In genomic region chr6:36478051-36478526, GRCh38 we compare ENCODE assay signal across 21 cellular contexts. TPM values are rescaled to one million over a fixed set of nuclear protein-coding genes. Genes with fewer than 3 reads are reported as not detected.
DNase-seq lines count a peak whose midpoint lies in the region; ATAC-seq and TF ChIP-seq lines count a peak whose summit lies in the region.
"Had no signal": no experiment of that assay in that cellular context is flagged by ENCODE, and none has a peak within 500 bp of the region (broad histone marks: within the 10 kb centered on the region; RNA-seq: fewer than 3 reads in every experiment).

No MANE protein-coding gene starts in this region.

- no peaks in the 10 kb centered on the region for H3K27me3 Mint-ChIP-seq in stimulated activated naive B cell treated with anti-CD40 and anti-IgM and Interleukin-4, amounts not matched to agents 10 μg/mL and 1 μg/mL and 100 μg/mL, for 72 hours
- H3K27me3 Mint-ChIP-seq: activated CD4-positive, alpha-beta T cell treated with anti-CD3 and anti-CD28 coated beads, Interleukin-2, amount 10 ng/mL, durations not matched to agents 7 days and 5 days had no signal

- H3K27me3 ChIP-seq in cardiac muscle cell, result no peaks in the 10 kb centered on the region
- H3K27me3 ChIP-seq: esophagus squamous epithelium, upper lobe of right lung had no signal

- peaks cover 0 to 4% of the 10 kb centered on the region in 2 donors for H3K4me1 Mint-ChIP-seq in stimulated activated naive B cell treated with anti-CD40 and anti-IgM and Interleukin-4, amounts not matched to agents 10 μg/mL and 1 μg/mL and 100 μg/mL, for 72 hours

- no peaks in the 10 kb centered on the region for H3K9me3 Mint-ChIP-seq in stimulated activated naive B cell treated with anti-CD40 and anti-IgM and Interleukin-4, amounts not matched to agents 10 μg/mL and 1 μg/mL and 100 μg/mL, for 72 hours
- H3K9me3 Mint-ChIP-seq: activated CD4-positive, alpha-beta T cell treated with anti-CD3 and anti-CD28 coated beads, Interleukin-2, amount 10 ng/mL, durations not matched to agents 7 days and 5 days had no signal

- peak overlapping the region; percentile 38 for H3K27ac ChIP-seq in cardiac muscle cell
- H3K27ac ChIP-seq: esophagus squamous epithelium, left ventricle myocardium inferior, upper lobe of right lung had no signal

- peaks cover 12% of the 10 kb centered on the region for H3K36me3 ChIP-seq in cardiac muscle cell

- peak in 1 of 2 donors; percentile 9 for DNase-seq in cardiac muscle cell (ENCODE audit: low read depth in 1 of 2, low spot score in 1 of 2)
- no peak for DNase-seq in Right ventricle myocardium superior
- peak; percentile 42 for DNase-seq in NB4 (ENCODE audit: low read depth)
- DNase-seq in amniotic epithelial cell (ENCODE audit: low read depth), result peak; percentile 82
- DNase-seq in stimulated activated naive B cell treated with anti-CD40 and anti-IgM and Interleukin-4, amounts not matched to agents 10 μg/mL and 1 μg/mL and 100 μg/mL, for 72 hours, result no peak
- DNase-seq in D341Med (ENCODE audit: low spot score), result no peak
- no peak for DNase-seq in AG20443 (ENCODE audit: low spot score)
- DNase-seq: activated CD4-positive, alpha-beta T cell treated with anti-CD3 and anti-CD28 coated beads, Interleukin-2, amount 10 ng/mL, durations not matched to agents 7 days and 5 days; activated T-cell treated with anti-CD3 and anti-CD28 coated beads, Interleukin-2, amount 50 U/mL, for 1 hour; Caco-2; esophagus squamous epithelium; left ventricle myocardium inferior; NCI-H1417 treated with DMSO at 0.1 percent for 48 hours; NCI-H526 treated with DMSO at 0.1 percent for 48 hours; right cardiac atrium; SK-N-SH; upper lobe of right lung had no signal

- ATAC-seq in Right ventricle myocardium superior (ENCODE audit: poor library complexity), result no peak
- no peak for ATAC-seq in stimulated activated naive B cell treated with anti-CD40 and anti-IgM and Interleukin-4, amounts not matched to agents 10 μg/mL and 1 μg/mL and 100 μg/mL, for 72 hours (replicated peaks)
- ATAC-seq in GM21529 (IDR thresholded peaks at IDR 0.05; ENCODE audit: unreplicated experiment), result no peak
- ATAC-seq: HCT116, right cardiac atrium, upper lobe of right lung had no signal

- TF ChIP-seq POLR2A in NB4 (IDR thresholded peaks at IDR 0.05; ENCODE audit: extremely low read depth, insufficient read length), result no peak

- H3K9me3 ChIP-seq in cardiac muscle cell (ENCODE audit: low read depth), result no peaks in the 10 kb centered on the region
- H3K9me3 ChIP-seq: Caco-2, esophagus squamous epithelium, left ventricle myocardium inferior, SK-N-SH, upper lobe of right lung had no signal

- no peak overlapping the region for H3K4me3 ChIP-seq in cardiac muscle cell
- H3K4me3 ChIP-seq in NB4 (ENCODE audit: low read depth, low read length), result no peak overlapping the region
- H3K4me3 ChIP-seq: esophagus squamous epithelium, left ventricle myocardium inferior, upper lobe of right lung had no signal

- H3K27ac Mint-ChIP-seq in stimulated activated naive B cell treated with anti-CD40 and anti-IgM and Interleukin-4, amounts not matched to agents 10 μg/mL and 1 μg/mL and 100 μg/mL, for 72 hours, result peak overlapping the region; percentile 59
- H3K27ac Mint-ChIP-seq: activated CD4-positive, alpha-beta T cell treated with anti-CD3 and anti-CD28 coated beads, Interleukin-2, amount 10 ng/mL, durations not matched to agents 7 days and 5 days had no signal

- no peak overlapping the region for H3K4me3 Mint-ChIP-seq in stimulated activated naive B cell treated with anti-CD40 and anti-IgM and Interleukin-4, amounts not matched to agents 10 μg/mL and 1 μg/mL and 100 μg/mL, for 72 hours
- H3K4me3 Mint-ChIP-seq: activated CD4-positive, alpha-beta T cell treated with anti-CD3 and anti-CD28 coated beads, Interleukin-2, amount 10 ng/mL, durations not matched to agents 7 days and 5 days had no signal

- intact Hi-C loops in Right ventricle myocardium superior (cut with DNase I), result no loop called here

- TF ChIP-seq CTCF in cardiac muscle cell (IDR thresholded peaks at IDR 0.05; ENCODE audit: low read depth, low read length), result no peak
- TF ChIP-seq CTCF in NB4 (IDR thresholded peaks at IDR 0.05; ENCODE audit: low read depth, low read length), result no peak

- peaks cover 25 to 45% of the 10 kb centered on the region in 2 donors for H3K36me3 Mint-ChIP-seq in stimulated activated naive B cell treated with anti-CD40 and anti-IgM and Interleukin-4, amounts not matched to agents 10 μg/mL and 1 μg/mL and 100 μg/mL, for 72 hours

- H3K4me1 ChIP-seq in cardiac muscle cell (ENCODE audit: low read depth), result peaks cover 8% of the 10 kb centered on the region
- H3K4me1 ChIP-seq: Caco-2, left ventricle myocardium inferior, upper lobe of right lung had no signal

RNA-seq across cellular contexts. Expression of gene KCTD20, which starts 35.3 kb away (rescaled TPM):
- total RNA-seq in cardiac muscle cell (23.7 and 25.5 TPM in 2 replicates), Right ventricle myocardium superior (22.1 TPM)
- polyA plus RNA-seq in cardiac muscle cell, result 22.0 and 28.0 TPM in 2 replicates

RNA-seq across cellular contexts. Expression of gene PXT1, which starts 35.4 kb away (rescaled TPM):
- total RNA-seq in cardiac muscle cell (not detected in 2 replicates), Right ventricle myocardium superior (0.13 TPM)
- 0.31 and 0.45 TPM in 2 replicates for polyA plus RNA-seq in cardiac muscle cell
- total RNA-seq: Caco-2, esophagus squamous epithelium, glomerular endothelial cell, left ventricle myocardium inferior, upper lobe of right lung had no signal
- polyA plus RNA-seq: AG04450, SK-N-SH had no signal

Comparison
In these comparisons a context has a peak if more than half of its experiments do, and no peak if none do; other contexts are left out.
1. DNase-seq: peak in NB4 (single experiment) and amniotic epithelial cell (single experiment); none in Right ventricle myocardium superior (single experiment), stimulated activated naive B cell treated with anti-CD40 and anti-IgM and Interleukin-4, amounts not matched to agents 10 μg/mL and 1 μg/mL and 100 μg/mL, for 72 hours (single experiment), D341Med (single experiment) and AG20443 (single experiment).